25 cellular contexts compared by ENCODE assay signal in the genomic region with DNA sequence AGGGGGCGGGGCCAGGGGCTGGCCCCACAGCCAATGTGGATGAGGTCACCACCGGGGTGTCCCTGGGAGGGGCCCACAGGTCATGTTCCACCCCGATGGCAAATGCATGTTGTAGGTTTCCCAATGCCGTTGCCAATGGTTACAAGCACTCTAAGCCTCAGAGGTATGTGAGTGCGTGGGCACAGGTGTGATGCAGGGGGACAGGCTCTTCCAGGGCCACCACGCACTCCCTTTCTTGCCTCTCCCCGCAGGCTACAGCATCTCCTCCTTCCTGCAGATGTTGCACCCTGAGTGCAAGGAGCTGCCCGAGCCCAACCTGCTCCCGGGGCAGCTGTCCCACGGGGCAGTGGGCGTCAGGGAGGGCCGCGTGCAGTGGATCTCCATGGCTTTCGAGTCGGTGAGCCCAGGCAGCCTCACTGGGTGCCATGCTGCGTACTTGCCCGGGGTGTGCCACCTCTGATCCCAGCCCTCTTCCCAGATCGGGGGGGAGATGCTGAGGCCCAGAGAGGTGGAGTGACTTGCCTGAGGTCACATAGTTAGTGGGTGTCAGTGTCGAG. TPM values are rescaled to one million over a fixed set of nuclear protein-coding genes. Genes with fewer than 3 reads are reported as not detected.
A peak's percentile ranks its signal among the peaks of the same experiment; 100 is the strongest.
DNase-seq lines count a peak whose midpoint lies in the region; ATAC-seq and TF ChIP-seq lines count a peak whose summit lies in the region.
"Had no signal": no experiment of that assay in that cellular context is flagged by ENCODE, and none has a peak within 500 bp of the region (broad histone marks: within the 10 kb centered on the region; RNA-seq: fewer than 3 reads in every experiment).

No MANE protein-coding gene starts in this region.

- no peaks in the 10 kb centered on the region for H3K36me3 ChIP-seq in mammary epithelial cell (ENCODE audit: insufficient read depth, low read length)
- H3K36me3 ChIP-seq: thoracic aorta had no signal

- no peak overlapping the region for H2BK20ac ChIP-seq in H9 (ENCODE audit: low read depth, low read length, poor library complexity, severe bottlenecking)

- H2BK5ac ChIP-seq in H9 (ENCODE audit: insufficient read length, low read length), result no peak overlapping the region

- no peaks in the 10 kb centered on the region; the same call in 1 of the 2 replicates for H3K4me1 ChIP-seq in H9 (ENCODE audit: insufficient read depth, low read length)
- H3K4me1 ChIP-seq in mammary epithelial cell (ENCODE audit: insufficient read depth, low read length), result peaks cover 12% of the 10 kb centered on the region

- peak overlapping the region; percentile 36; the same call in 1 of the 2 replicates for H3K14ac ChIP-seq in H9 (ENCODE audit: insufficient read depth, low read length)

- CTCF ChIA-PET in mammary epithelial cell (lab: Charles Lee; ENCODE audit: low non-redundant PET), result no interaction called here

- dilution Hi-C loops in mammary epithelial cell (cut with HindIII; ENCODE audit: low sequenced_read_pairs), result no loop called here

- no peak overlapping the region for H3K23ac ChIP-seq in H9 (ENCODE audit: insufficient read length, low read depth, low read length)

- in situ Hi-C loops in mammary epithelial cell (cut with MboI; ENCODE audit: low sequenced_read_pairs in 2 of 2), result no loop called here

- H3K9me3 ChIP-seq in H9 (ENCODE audit: control insufficient read depth, low read depth, low read length) (no peaks in the 10 kb centered on the region), mammary epithelial cell (replicated peaks; ENCODE audit: insufficient read depth, low read length) (no peaks in the 10 kb centered on the region)
- H3K9me3 ChIP-seq: thoracic aorta had no signal

- H3K27me3 ChIP-seq in H9 (ENCODE audit: insufficient read depth, low read length), result no peaks in the 10 kb centered on the region
- no peaks in the 10 kb centered on the region for H3K27me3 ChIP-seq in mammary epithelial cell (ENCODE audit: insufficient read depth, low read length)

- no peak overlapping the region for H2BK15ac ChIP-seq in H9 (ENCODE audit: low read depth, low read length)

- no peak overlapping the region for H4K8ac ChIP-seq in H9 (replicated peaks; ENCODE audit: insufficient read length, low read depth, low read length)

- WGBS in H9 (ENCODE audit: extremely low coverage, insufficient read length, low lambda C conversion rate), result no CpG with 5 or more reads among the region's 19 CpGs
- 17% methylated on average over 16 of the region's 19 CpGs for WGBS in mammary epithelial cell (ENCODE audit: low coverage, missing lambda C conversion rate)

- H2BK120ac ChIP-seq in H9 (ENCODE audit: low read depth, low read length, poor library complexity, severe bottlenecking), result no peak overlapping the region

- H3K27ac ChIP-seq in H9 (ENCODE audit: insufficient read length, low read depth, low read length) (no peak overlapping the region), mammary epithelial cell (ENCODE audit: insufficient read depth, low read depth, low read length) (no peak overlapping the region)
- H3K27ac ChIP-seq: thoracic aorta had no signal

- no peak overlapping the region for H3K4me2 ChIP-seq in H9 (ENCODE audit: insufficient read depth, insufficient read length, low read length)
- H3K4me2 ChIP-seq in mammary epithelial cell (ENCODE audit: insufficient read depth, low read depth, low read length), result no peak overlapping the region
- H3K4me2 ChIP-seq: smooth muscle cell had no signal

- H4K20me1 ChIP-seq in H9 (ENCODE audit: control insufficient read depth, insufficient read depth, insufficient read length) (no peaks in the 10 kb centered on the region), mammary epithelial cell (ENCODE audit: insufficient read depth, low read length) (no peaks in the 10 kb centered on the region)

- no peak overlapping the region for H2BK12ac ChIP-seq in H9 (ENCODE audit: insufficient read length, low read depth, low read length)

- H4K5ac ChIP-seq in H9 (ENCODE audit: insufficient read length, low read depth, low read length), result no peak overlapping the region

- H3K9ac ChIP-seq in H9 (ENCODE audit: extremely low read depth, insufficient read length, low read length) (no peak overlapping the region), mammary epithelial cell (ENCODE audit: insufficient read depth, low read length) (no peak overlapping the region)

- intact Hi-C loops in mammary epithelial cell (cut with micrococcal nuclease), result no loop called here

- no TSS peak for BruUV-seq in mammary epithelial cell (replicated peaks; lab: Mats Ljungman, UMichigan)

- H3K18ac ChIP-seq in H9 (ENCODE audit: insufficient read length, low read depth, low read length), result peak overlapping the region; percentile 13

- H3K79me2 ChIP-seq in H9 (ENCODE audit: insufficient read depth, low read length) (no peaks in the 10 kb centered on the region), mammary epithelial cell (ENCODE audit: insufficient read depth, low read length) (no peaks in the 10 kb centered on the region)

- no peak overlapping the region for H2AFZ ChIP-seq in H9 (ENCODE audit: low read length)
- H2AFZ ChIP-seq in mammary epithelial cell (ENCODE audit: low read depth, low read length), result no peak overlapping the region

- H3T11ph ChIP-seq in H9 (ENCODE audit: low read length), result no peak overlapping the region

- no peaks in the 10 kb centered on the region for H3K79me1 ChIP-seq in H9 (ENCODE audit: insufficient read depth, low read depth, low read length, poor library complexity, severe bottlenecking)

- H3K4me1 Mint-ChIP-seq in H9, result peaks cover 9 to 15% of the 10 kb centered on the region in 2 experiments
- H3K4me1 Mint-ChIP-seq: activated B cell treated with CpG ODN at 0.5 μM for 24 hours; CD4-positive, CD25-positive, alpha-beta regulatory T cell had no signal

- H3K27ac Mint-ChIP-seq in H9, result no peak overlapping the region; a peak in 1 of 7 replicates
- H3K27ac Mint-ChIP-seq: activated B cell treated with CpG ODN at 0.5 μM for 24 hours; activated CD4-positive, alpha-beta memory T cell treated with anti-CD3 and anti-CD28 coated beads for 36 hours; CD4-positive, CD25-positive, alpha-beta regulatory T cell; dendritic cell treated with granulocyte-macrophage colony-stimulating factor and Interleukin-4, amounts not matched to agents 40 ng/mL and 50 ng/mL, for 4 days had no signal

- H3K56ac ChIP-seq in H9 (ENCODE audit: insufficient read length, low read depth, low read length), result no peak overlapping the region

- H3K9me3 Mint-ChIP-seq in H9, result no peaks in the 10 kb centered on the region; a peak in 1 of 5 replicates
- H3K9me3 Mint-ChIP-seq: activated B cell treated with CpG ODN at 0.5 μM for 24 hours; activated CD4-positive, alpha-beta memory T cell treated with anti-CD3 and anti-CD28 coated beads for 36 hours; CD4-positive, CD25-positive, alpha-beta regulatory T cell; dendritic cell treated with granulocyte-macrophage colony-stimulating factor and Interleukin-4, amounts not matched to agents 40 ng/mL and 50 ng/mL, for 4 days had no signal

- no peak overlapping the region for H2AK5ac ChIP-seq in H9 (ENCODE audit: insufficient read length, low read length)

- H3K4ac ChIP-seq in H9 (ENCODE audit: low read depth, low read length), result no peak overlapping the region

- no peaks in the 10 kb centered on the region for H3K27me3 Mint-ChIP-seq in H9 (ENCODE audit: low read depth)
- H3K27me3 Mint-ChIP-seq: activated B cell treated with CpG ODN at 0.5 μM for 24 hours; activated CD4-positive, alpha-beta memory T cell treated with anti-CD3 and anti-CD28 coated beads for 36 hours; CD4-positive, CD25-positive, alpha-beta regulatory T cell; dendritic cell treated with granulocyte-macrophage colony-stimulating factor and Interleukin-4, amounts not matched to agents 40 ng/mL and 50 ng/mL, for 4 days had no signal

- H4K91ac ChIP-seq in H9 (ENCODE audit: insufficient read length, low read depth, low read length), result no peak overlapping the region

- no peak for ATAC-seq in HG03139 (IDR thresholded peaks at IDR 0.05; ENCODE audit: unreplicated experiment)

- TF ChIP-seq CTCF in H9 (conservative IDR thresholded peaks at IDR 0.05), result no peak
- no peak for TF ChIP-seq CTCF in mammary epithelial cell (conservative IDR thresholded peaks at IDR 0.05 in 1 of 2, IDR thresholded peaks at IDR 0.05 in 1 of 2; ENCODE audit: extremely low read depth in 1 of 2, insufficient read depth in 1 of 2, low read depth in 1 of 2, low read length in 2 of 2)

- H3K4me3 ChIP-seq in mammary epithelial cell (replicated peaks in 1 of 3; ENCODE audit: insufficient read depth in 1 of 3, low read depth in 2 of 3, low read length in 3 of 3), result no peak overlapping the region
- H3K4me3 ChIP-seq: smooth muscle cell, thoracic aorta had no signal

- DNase-seq in DMS79 (lab: John Stamatoyannopoulos, UW) (peak; percentile 38), H9 (no peak), mammary epithelial cell (peak; percentile 79), left kidney (ENCODE audit: low read depth, low spot score) (peak; percentile 29), 8988T (no peak), NOMO-1 (lab: John Stamatoyannopoulos, UW; ENCODE audit: unreplicated experiment in 2 of 2) (no peak), AG20443 (ENCODE audit: low spot score) (no peak)
- DNase-seq: activated B cell treated with CpG ODN at 0.5 μM for 24 hours; activated gamma-delta T cell treated with Interleukin-2 at 50 U/mL for 16 hours; CD4-positive, CD25-positive, alpha-beta regulatory T cell; foreskin fibroblast; NCI-H1092; NCI-H1930; NCI-H446 treated with DMSO at 0.1 percent for 48 hours; retina; stimulated activated CD4-positive, alpha-beta T cell treated with anti-CD3 and anti-CD28 coated beads, Interleukin-2, amount 100 ng/mL, for 48 hours; stimulated activated naive CD4-positive, alpha-beta T cell had no signal

- H3K23me2 ChIP-seq in H9 (ENCODE audit: insufficient read length, low read depth, low read length, poor library complexity, severe bottlenecking), result no peaks in the 10 kb centered on the region

- H3K4me3 Mint-ChIP-seq in H9, result no peak overlapping the region
- H3K4me3 Mint-ChIP-seq: activated B cell treated with CpG ODN at 0.5 μM for 24 hours; activated CD4-positive, alpha-beta memory T cell treated with anti-CD3 and anti-CD28 coated beads for 36 hours; CD4-positive, CD25-positive, alpha-beta regulatory T cell; dendritic cell treated with granulocyte-macrophage colony-stimulating factor and Interleukin-4, amounts not matched to agents 40 ng/mL and 50 ng/mL, for 4 days had no signal

- H3K36me3 Mint-ChIP-seq in H9 (ENCODE audit: insufficient read depth in 1 of 3, low read depth in 3 of 3), result peaks cover 2 to 5% (median 2%) of the 10 kb centered on the region in 3 experiments; a peak in 2 of 7 replicates
- H3K36me3 Mint-ChIP-seq: activated CD4-positive, alpha-beta memory T cell treated with anti-CD3 and anti-CD28 coated beads for 36 hours; CD4-positive, CD25-positive, alpha-beta regulatory T cell had no signal

RNA-seq across cellular contexts. Expression of a gene that starts 52.4 kb away (rescaled TPM):
- 3.5 and 3.6 TPM in 2 replicates for total RNA-seq in H9 (2021)
- under 1 TPM; under 0.01 to 0.14 TPM for total RNA-seq in mammary epithelial cell
- polyA plus RNA-seq in mammary epithelial cell, result 0.01 TPM
- not detected for polyA minus RNA-seq in mammary epithelial cell
- total RNA-seq: LHCN-M2, RPMI7951, smooth muscle cell, thoracic aorta had no signal
- polyA plus RNA-seq: keratinocyte had no signal

Comparison
In these comparisons a context has a peak if more than half of its experiments do, and no peak if none do; other contexts are left out.
1. DNase-seq: peak in DMS79 (single experiment), mammary epithelial cell (single experiment) and left kidney (single experiment); none in H9 (single experiment), 8988T (single experiment), NOMO-1 (0 of 2) and AG20443 (single experiment).